In the genomic region with DNA sequence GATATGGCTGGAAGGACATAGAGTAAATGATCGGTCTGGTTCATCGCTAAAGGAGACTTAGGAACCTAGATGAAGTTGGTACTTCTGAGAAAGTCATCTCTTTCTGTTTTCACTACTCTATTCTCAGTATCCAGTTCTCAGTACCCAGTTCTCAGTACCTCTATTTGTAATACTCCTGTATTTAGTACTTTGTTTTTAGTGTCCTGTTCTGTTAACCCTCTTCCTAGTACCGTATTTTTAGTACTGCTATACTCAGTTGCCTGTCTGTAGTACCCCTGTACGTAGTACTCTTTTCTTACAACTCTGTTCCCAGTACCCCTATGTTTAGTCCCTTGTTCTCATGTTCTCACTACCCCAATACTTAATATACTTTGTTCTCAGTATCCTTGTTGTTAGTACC, we compare ENCODE assay signal across 1 cellular context.
TF ChIP-seq lines count a peak whose summit lies in the region.

No MANE protein-coding gene starts in this region.

TF ChIP-seq in GM23338, 12 proteins besides CTCF, POLR2A, EP300 and RAD21 (continued from another document):
- TF ChIP-seq, protein P1, sequence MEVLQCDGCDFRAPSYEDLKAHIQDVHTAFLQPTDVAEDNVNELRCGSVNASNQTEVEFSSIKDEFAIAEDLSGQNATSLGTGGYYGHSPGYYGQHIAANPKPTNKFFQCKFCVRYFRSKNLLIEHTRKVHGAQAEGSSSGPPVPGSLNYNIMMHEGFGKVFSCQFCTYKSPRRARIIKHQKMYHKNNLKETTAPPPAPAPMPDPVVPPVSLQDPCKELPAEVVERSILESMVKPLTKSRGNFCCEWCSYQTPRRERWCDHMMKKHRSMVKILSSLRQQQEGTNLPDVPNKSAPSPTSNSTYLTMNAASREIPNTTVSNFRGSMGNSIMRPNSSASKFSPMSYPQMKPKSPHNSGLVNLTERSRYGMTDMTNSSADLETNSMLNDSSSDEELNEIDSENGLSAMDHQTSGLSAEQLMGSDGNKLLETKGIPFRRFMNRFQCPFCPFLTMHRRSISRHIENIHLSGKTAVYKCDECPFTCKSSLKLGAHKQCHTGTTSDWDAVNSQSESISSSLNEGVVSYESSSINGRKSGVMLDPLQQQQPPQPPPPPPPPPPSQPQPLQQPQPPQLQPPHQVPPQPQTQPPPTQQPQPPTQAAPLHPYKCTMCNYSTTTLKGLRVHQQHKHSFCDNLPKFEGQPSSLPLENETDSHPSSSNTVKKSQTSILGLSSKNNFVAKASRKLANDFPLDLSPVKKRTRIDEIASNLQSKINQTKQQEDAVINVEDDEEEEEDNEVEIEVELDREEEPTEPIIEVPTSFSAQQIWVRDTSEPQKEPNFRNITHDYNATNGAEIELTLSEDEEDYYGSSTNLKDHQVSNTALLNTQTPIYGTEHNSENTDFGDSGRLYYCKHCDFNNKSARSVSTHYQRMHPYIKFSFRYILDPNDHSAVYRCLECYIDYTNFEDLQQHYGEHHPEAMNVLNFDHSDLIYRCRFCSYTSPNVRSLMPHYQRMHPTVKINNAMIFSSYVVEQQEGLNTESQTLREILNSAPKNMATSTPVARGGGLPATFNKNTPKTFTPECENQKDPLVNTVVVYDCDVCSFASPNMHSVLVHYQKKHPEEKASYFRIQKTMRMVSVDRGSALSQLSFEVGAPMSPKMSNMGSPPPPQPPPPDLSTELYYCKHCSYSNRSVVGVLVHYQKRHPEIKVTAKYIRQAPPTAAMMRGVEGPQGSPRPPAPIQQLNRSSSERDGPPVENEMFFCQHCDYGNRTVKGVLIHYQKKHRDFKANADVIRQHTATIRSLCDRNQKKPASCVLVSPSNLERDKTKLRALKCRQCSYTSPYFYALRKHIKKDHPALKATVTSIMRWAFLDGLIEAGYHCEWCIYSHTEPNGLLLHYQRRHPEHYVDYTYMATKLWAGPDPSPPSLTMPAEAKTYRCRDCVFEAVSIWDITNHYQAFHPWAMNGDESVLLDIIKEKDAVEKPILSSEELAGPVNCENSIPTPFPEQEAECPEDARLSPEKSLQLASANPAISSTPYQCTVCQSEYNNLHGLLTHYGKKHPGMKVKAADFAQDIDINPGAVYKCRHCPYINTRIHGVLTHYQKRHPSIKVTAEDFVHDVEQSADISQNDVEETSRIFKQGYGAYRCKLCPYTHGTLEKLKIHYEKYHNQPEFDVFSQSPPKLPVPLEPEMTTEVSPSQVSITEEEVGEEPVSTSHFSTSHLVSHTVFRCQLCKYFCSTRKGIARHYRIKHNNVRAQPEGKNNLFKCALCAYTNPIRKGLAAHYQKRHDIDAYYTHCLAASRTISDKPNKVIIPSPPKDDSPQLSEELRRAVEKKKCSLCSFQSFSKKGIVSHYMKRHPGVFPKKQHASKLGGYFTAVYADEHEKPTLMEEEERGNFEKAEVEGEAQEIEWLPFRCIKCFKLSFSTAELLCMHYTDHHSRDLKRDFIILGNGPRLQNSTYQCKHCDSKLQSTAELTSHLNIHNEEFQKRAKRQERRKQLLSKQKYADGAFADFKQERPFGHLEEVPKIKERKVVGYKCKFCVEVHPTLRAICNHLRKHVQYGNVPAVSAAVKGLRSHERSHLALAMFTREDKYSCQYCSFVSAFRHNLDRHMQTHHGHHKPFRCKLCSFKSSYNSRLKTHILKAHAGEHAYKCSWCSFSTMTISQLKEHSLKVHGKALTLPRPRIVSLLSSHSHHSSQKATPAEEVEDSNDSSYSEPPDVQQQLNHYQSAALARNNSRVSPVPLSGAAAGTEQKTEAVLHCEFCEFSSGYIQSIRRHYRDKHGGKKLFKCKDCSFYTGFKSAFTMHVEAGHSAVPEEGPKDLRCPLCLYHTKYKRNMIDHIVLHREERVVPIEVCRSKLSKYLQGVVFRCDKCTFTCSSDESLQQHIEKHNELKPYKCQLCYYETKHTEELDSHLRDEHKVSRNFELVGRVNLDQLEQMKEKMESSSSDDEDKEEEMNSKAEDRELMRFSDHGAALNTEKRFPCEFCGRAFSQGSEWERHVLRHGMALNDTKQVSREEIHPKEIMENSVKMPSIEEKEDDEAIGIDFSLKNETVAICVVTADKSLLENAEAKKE (CRISPR knock-in tag; IDR thresholded peaks at IDR 0.05) = no peak
- no peak for TF ChIP-seq JUNB (IDR thresholded peaks at IDR 0.05; ENCODE audit: unreplicated experiment)
- TF ChIP-seq EZH2phosphoT487 (IDR thresholded peaks at IDR 0.05; ENCODE audit: unreplicated experiment) = no peak
- TF ChIP-seq, protein P2, sequence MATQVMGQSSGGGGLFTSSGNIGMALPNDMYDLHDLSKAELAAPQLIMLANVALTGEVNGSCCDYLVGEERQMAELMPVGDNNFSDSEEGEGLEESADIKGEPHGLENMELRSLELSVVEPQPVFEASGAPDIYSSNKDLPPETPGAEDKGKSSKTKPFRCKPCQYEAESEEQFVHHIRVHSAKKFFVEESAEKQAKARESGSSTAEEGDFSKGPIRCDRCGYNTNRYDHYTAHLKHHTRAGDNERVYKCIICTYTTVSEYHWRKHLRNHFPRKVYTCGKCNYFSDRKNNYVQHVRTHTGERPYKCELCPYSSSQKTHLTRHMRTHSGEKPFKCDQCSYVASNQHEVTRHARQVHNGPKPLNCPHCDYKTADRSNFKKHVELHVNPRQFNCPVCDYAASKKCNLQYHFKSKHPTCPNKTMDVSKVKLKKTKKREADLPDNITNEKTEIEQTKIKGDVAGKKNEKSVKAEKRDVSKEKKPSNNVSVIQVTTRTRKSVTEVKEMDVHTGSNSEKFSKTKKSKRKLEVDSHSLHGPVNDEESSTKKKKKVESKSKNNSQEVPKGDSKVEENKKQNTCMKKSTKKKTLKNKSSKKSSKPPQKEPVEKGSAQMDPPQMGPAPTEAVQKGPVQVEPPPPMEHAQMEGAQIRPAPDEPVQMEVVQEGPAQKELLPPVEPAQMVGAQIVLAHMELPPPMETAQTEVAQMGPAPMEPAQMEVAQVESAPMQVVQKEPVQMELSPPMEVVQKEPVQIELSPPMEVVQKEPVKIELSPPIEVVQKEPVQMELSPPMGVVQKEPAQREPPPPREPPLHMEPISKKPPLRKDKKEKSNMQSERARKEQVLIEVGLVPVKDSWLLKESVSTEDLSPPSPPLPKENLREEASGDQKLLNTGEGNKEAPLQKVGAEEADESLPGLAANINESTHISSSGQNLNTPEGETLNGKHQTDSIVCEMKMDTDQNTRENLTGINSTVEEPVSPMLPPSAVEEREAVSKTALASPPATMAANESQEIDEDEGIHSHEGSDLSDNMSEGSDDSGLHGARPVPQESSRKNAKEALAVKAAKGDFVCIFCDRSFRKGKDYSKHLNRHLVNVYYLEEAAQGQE (IDR thresholded peaks at IDR 0.05; ENCODE audit: unreplicated experiment) = no peak
- no peak for TF ChIP-seq EZH2 (IDR thresholded peaks at IDR 0.05; ENCODE audit: low read depth, unreplicated experiment)
- TF ChIP-seq NANOG (IDR thresholded peaks at IDR 0.05; ENCODE audit: borderline replicate concordance) = no peak
